Comparison of ENCODE assay signal across 1 cellular context in genomic region chr7:101411477-101411954, GRCh38.
TF ChIP-seq lines count a peak whose summit lies in the region.

No MANE protein-coding gene starts in this region.

TF ChIP-seq in HEK293, 187 proteins besides CTCF, POLR2A, EP300 and RAD21 (continued from another document):
- no peak for TF ChIP-seq PRDM4 (tag by site-specific recombination; IDR thresholded peaks at IDR 0.05)
- TF ChIP-seq ZSCAN18 (tag by site-specific recombination; IDR thresholded peaks at IDR 0.05), result no peak
- no peak for TF ChIP-seq ZNF664 (tag by site-specific recombination; IDR thresholded peaks at IDR 0.05)
- 0 out of 2 replicates have a peak, but pooled peaks have one; percentile 28 for TF ChIP-seq ZSCAN4 (tag by site-specific recombination; IDR thresholded peaks at IDR 0.05)
- TF ChIP-seq ZNF600 (tag by site-specific recombination; IDR thresholded peaks at IDR 0.05), result 0 out of 2 replicates have a peak, but pooled peaks have one; percentile 64
- peak; percentile 31; the same call in 1 of the 2 replicates for TF ChIP-seq ZNF24 (tag by site-specific recombination; IDR thresholded peaks at IDR 0.05)
- 0 out of 2 replicates have a peak, but pooled peaks have one; percentile 27 for TF ChIP-seq PRDM10 (tag by site-specific recombination; IDR thresholded peaks at IDR 0.05)
- no peak for TF ChIP-seq REPIN1 (tag by site-specific recombination; IDR thresholded peaks at IDR 0.05; ENCODE audit: low read depth)
- TF ChIP-seq ZNF157 (tag by site-specific recombination; IDR thresholded peaks at IDR 0.05), result peak; percentile 80
- peak; percentile 52 for TF ChIP-seq ZNF335 (tag by site-specific recombination; conservative IDR thresholded peaks at IDR 0.05)
- peak; percentile 46; the same call in 1 of the 2 replicates for TF ChIP-seq ZIC2 (tag by site-specific recombination; IDR thresholded peaks at IDR 0.05)
- no peak for TF ChIP-seq KLF9 (tag by site-specific recombination; IDR thresholded peaks at IDR 0.05; ENCODE audit: low read depth)
